1 cellular context compared by ENCODE assay signal in the genomic region with DNA sequence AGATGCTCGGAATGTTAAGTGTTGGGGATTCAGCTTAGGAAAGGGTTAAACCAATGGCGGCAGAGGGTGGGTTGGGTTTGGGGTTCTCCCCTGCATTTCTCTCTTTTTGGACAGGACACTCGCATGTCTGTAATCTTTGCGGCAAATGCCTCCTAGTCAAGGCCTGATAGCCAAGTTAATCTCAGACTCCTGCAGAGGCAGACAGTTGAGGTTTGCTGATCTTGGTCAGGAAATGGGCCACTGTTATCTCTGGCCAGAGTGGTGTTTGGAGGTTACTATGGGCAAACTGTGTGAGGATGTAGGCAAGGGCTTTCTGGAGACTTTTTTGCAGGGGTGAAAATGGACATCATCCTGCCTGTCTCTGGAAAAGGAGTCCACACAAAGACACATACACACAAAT.
TF ChIP-seq lines count a peak whose summit lies in the region.

No MANE protein-coding gene starts in this region.

TF ChIP-seq in K562, 482 proteins besides CTCF, POLR2A, EP300 and RAD21 (continued from another document):
- TF ChIP-seq MEF2A (IDR thresholded peaks at IDR 0.05; ENCODE audit: control insufficient read depth, low read depth, low read length) (no peak), DIDO1 (tag; IDR thresholded peaks at IDR 0.05; ENCODE audit: low read depth) (no peak), ZNF12 (CRISPR knock-in tag; IDR thresholded peaks at IDR 0.05) (no peak), SMAD4 (CRISPR knock-in tag; conservative IDR thresholded peaks at IDR 0.05) (peak; percentile 76), CXXC5 (CRISPR knock-in tag; IDR thresholded peaks at IDR 0.05) (no peak), ZSCAN29 (IDR thresholded peaks at IDR 0.05) (no peak), CHCHD3 (CRISPR knock-in tag; IDR thresholded peaks at IDR 0.05) (no peak), LARP7 (IDR thresholded peaks at IDR 0.05) (no peak), ARID1B (IDR thresholded peaks at IDR 0.05) (peak; percentile 73), SETDB1 (IDR thresholded peaks at IDR 0.05; ENCODE audit: low read length) (no peak), PTBP1 (IDR thresholded peaks at IDR 0.05; ENCODE audit: low read depth, low read length) (no peak), KLF16 (IDR thresholded peaks at IDR 0.05) (peak; percentile 85)
